ENCODE assay signal across 27 cellular contexts in the genomic region with DNA sequence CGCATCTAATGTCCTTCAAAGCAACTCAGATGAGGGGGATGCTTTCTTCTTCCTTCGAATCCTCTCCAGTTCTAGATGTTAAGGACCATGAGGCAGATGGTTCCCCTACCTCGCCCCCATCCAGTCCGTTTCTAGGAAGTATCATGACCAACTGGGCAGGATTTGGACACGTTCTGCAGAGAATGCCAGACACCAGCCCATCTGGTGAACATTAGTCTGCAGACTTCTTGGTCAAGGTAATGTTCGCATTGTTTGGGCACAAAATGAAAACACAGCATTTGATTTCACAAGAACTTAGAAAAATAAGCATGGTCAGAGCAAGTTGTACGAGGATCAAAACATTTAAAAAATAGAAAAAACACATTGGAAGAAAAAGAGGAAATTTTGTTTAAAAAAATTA. TPM values are rescaled to one million over a fixed set of nuclear protein-coding genes. Genes with fewer than 3 reads are reported as not detected.
DNase-seq lines count a peak whose midpoint lies in the region; ATAC-seq, FAIRE-seq and TF ChIP-seq lines count a peak whose summit lies in the region.
"Had no signal": no experiment of that assay in that cellular context is flagged by ENCODE, and none has a peak within 500 bp of the region (broad histone marks: within the 10 kb centered on the region; RNA-seq: fewer than 3 reads in every experiment).

No MANE protein-coding gene starts in this region.

- H3K4me2 ChIP-seq in osteoblast (ENCODE audit: insufficient read depth, low read length) = no peak overlapping the region

- H2AFZ ChIP-seq in osteoblast (ENCODE audit: low read length) = no peak overlapping the region

- no peaks in the 10 kb centered on the region for H3K36me3 ChIP-seq in esophagus squamous epithelium
- no peaks in the 10 kb centered on the region for H3K36me3 ChIP-seq in osteoblast (ENCODE audit: insufficient read depth, low read length)
- H3K36me3 ChIP-seq in upper lobe of right lung = no peaks in the 10 kb centered on the region
- H3K36me3 ChIP-seq: spleen, thyroid gland had no signal

- H3K9me3 ChIP-seq in esophagus squamous epithelium (peaks cover 0 to 14% (median 3%) of the 10 kb centered on the region in 3 donors), osteoblast (ENCODE audit: low read depth, low read length) (peaks cover 4% of the 10 kb centered on the region), upper lobe of right lung (peaks cover 6% of the 10 kb centered on the region)
- H3K9me3 ChIP-seq: thyroid gland had no signal

- peaks cover 0 to 10% (median 0%) of the 10 kb centered on the region in 4 donors for H3K27me3 ChIP-seq in esophagus squamous epithelium
- H3K27me3 ChIP-seq in osteoblast (ENCODE audit: insufficient read depth, low read length) = peaks cover 12% of the 10 kb centered on the region
- peaks cover 6% of the 10 kb centered on the region for H3K27me3 ChIP-seq in upper lobe of right lung
- H3K27me3 ChIP-seq: thyroid gland had no signal

- DNase-seq in amniotic epithelial cell (ENCODE audit: low read depth) = peak; percentile 15
- DNase-seq in esophagus squamous epithelium (lab: John Stamatoyannopoulos, UW) = no peak
- DNase-seq in osteoblast (ENCODE audit: insufficient read length, low spot score, missing footprints) = no peak
- DNase-seq in upper lobe of right lung = no peak
- DNase-seq in SW 1271 (lab: John Stamatoyannopoulos, UW) = no peak
- no peak for DNase-seq in frontal cortex (ENCODE audit: low spot score in 2 of 2)
- DNase-seq: activated CD4-positive, alpha-beta T cell treated with anti-CD3 and anti-CD28 coated beads for 4 hours; activated CD8-positive, alpha-beta T cell treated with anti-CD3 and anti-CD28 coated beads, Interleukin-2, amount 10 ng/mL, durations not matched to agents 7 days and 5 days; COR-L47; GDM1; GOT3; HFFc6; mesenchymal stem cell; NCI-H146; NCI-H2107; NCI-H748 treated with DMSO at 0.1 percent for 48 hours; Right ventricle myocardium superior; spleen; stimulated activated CD4-positive, alpha-beta T cell treated with anti-CD3 and anti-CD28 coated beads, Interleukin-2, amount 100 ng/mL, for 24 hours had no signal

- H4K20me1 ChIP-seq in osteoblast (ENCODE audit: insufficient read depth, low read length) = no peaks in the 10 kb centered on the region

- peak overlapping the region; percentile 2 to 85 (median 61) for H3K27ac ChIP-seq in esophagus squamous epithelium
- H3K27ac ChIP-seq in osteoblast (ENCODE audit: low read depth, low read length) = peak overlapping the region; percentile 6
- peak overlapping the region; percentile 80 for H3K27ac ChIP-seq in upper lobe of right lung
- H3K27ac ChIP-seq: C4-2B, spleen, thyroid gland had no signal

- H3K4me1 ChIP-seq in esophagus squamous epithelium (peaks cover 0 to 6% (median 0%) of the 10 kb centered on the region in 3 donors), osteoblast (ENCODE audit: insufficient read depth, low read length) (peaks cover 22% of the 10 kb centered on the region), upper lobe of right lung (peaks cover 4% of the 10 kb centered on the region)
- H3K4me1 ChIP-seq: spleen had no signal

- no peak for FAIRE-seq in frontal cortex (lab: Jason Lieb, UNC)
- FAIRE-seq: astrocyte, islet of Langerhans had no signal

- H3K79me2 ChIP-seq in osteoblast (ENCODE audit: insufficient read depth, low read length) = no peaks in the 10 kb centered on the region

- ATAC-seq in upper lobe of right lung (no peak), GM21786 (IDR thresholded peaks at IDR 0.05; ENCODE audit: unreplicated experiment) (no peak)
- ATAC-seq: activated CD8-positive, alpha-beta T cell treated with anti-CD3 and anti-CD28 coated beads, Interleukin-2, amount 10 ng/mL, durations not matched to agents 7 days and 5 days; activated naive CD4-positive, alpha-beta T cell treated with anti-CD3 and anti-CD28 coated beads, Interleukin-2, amount 50 U/mL, for 72 hours; left lobe of liver; Panc1 had no signal

- WGBS in esophagus squamous epithelium, 2 donors = 79 to 89% methylated on average over 4 to 7 of the region's 7 CpGs

- intact Hi-C loops in esophagus squamous epithelium (cut with DNase I) = no loop called here
- intact Hi-C loops in upper lobe of right lung (cut with DNase I) = no loop called here

- TF ChIP-seq CTCF in esophagus squamous epithelium (IDR thresholded peaks at IDR 0.05) (no peak), osteoblast (IDR thresholded peaks at IDR 0.05; ENCODE audit: extremely low read depth, low read depth, low read length) (no peak), upper lobe of right lung (IDR thresholded peaks at IDR 0.05) (no peak)

- TF ChIP-seq POLR2A in esophagus squamous epithelium (IDR thresholded peaks at IDR 0.05) = no peak

- H3K4me3 ChIP-seq in esophagus squamous epithelium (no peak overlapping the region), osteoblast (ENCODE audit: insufficient read depth, low read length) (no peak overlapping the region), upper lobe of right lung (no peak overlapping the region)
- H3K4me3 ChIP-seq: spleen, thyroid gland had no signal

RNA-seq across cellular contexts. Expression of a gene that starts 25.4 kb away (rescaled TPM):
- 10 to 100 TPM in 1 of 4 donors, 1 to 10 TPM in 3; 3.4 to 15.6 (median 5.7) TPM for total RNA-seq in esophagus squamous epithelium
- total RNA-seq in osteoblast = 19.5 and 28.9 TPM in 2 replicates
- 73.6 TPM for total RNA-seq in upper lobe of right lung
- total RNA-seq in frontal cortex = 19.2 TPM

Comparison
In these comparisons a context has a peak if more than half of its experiments do, and no peak if none do; other contexts are left out.
1. H3K27ac ChIP-seq: peak in every context shown above with its lines; median percentile 80 in upper lobe of right lung; 61 in esophagus squamous epithelium; 6 in osteoblast.